8 cellular contexts compared by ENCODE assay signal in the genomic region with DNA sequence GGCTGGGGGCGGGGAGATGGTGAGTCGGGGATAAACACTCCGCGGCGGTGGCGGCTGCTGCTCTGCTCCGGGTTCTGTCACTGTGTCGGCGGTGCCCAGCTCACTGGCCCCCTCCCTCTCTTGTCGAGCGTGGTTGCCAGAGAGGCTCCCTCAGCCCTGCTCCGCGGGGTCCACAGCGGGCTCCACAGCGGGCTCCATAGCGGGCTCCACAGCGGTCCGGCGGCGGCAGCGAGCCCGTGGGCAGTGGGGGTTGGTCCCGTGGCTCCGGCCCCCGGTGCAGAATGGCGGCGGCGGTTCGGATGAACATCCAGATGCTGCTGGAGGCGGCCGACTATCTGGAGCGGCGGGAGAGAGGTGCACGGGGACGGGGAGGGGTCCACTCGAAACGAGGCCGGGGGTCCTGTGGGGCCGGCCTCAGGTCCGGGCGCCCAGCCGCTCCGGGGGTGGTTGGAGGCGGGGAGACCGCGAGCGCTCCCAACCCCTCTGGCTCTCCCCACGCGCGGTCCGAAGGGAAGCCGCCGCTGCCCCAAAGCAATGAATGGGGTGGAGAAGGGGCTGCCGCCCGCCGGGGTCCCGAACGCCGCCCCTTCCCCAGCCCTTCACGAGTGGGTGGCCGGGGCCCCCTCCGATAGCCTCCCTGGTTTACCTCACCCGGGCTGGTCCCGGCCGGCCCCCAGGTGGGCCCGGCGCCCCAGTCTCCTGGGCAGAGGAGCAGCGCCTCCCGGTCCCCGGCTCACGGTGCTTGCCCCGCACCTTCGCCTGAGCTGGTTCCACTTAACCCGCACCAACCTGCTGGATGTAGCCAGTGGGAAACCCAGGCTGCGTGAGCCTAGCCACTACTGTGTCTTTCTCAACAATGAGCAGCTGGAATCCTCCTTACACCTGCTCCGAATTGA. TPM values are rescaled to one million over a fixed set of nuclear protein-coding genes. Genes with fewer than 3 reads are reported as not detected.
DNase-seq lines count a peak whose midpoint lies in the region; ATAC-seq and TF ChIP-seq lines count a peak whose summit lies in the region.

A gene with protein sequence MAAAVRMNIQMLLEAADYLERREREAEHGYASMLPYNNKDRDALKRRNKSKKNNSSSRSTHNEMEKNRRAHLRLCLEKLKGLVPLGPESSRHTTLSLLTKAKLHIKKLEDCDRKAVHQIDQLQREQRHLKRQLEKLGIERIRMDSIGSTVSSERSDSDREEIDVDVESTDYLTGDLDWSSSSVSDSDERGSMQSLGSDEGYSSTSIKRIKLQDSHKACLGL (plus strand): TSS at position 60 of the 896 bp plus-strand sequence. CDS start 222 bp downstream, at position 282.

- H3K4me1 ChIP-seq in HUES64 (ENCODE audit: insufficient read depth, low read length) (peaks cover 3% of the 10 kb centered on the region; the same call in 1 of the 2 replicates), right cardiac atrium (ENCODE audit: control insufficient read depth, insufficient read depth, low read length) (no peaks in the 10 kb centered on the region), psoas muscle (peaks cover 38% of the 10 kb centered on the region)

- no peak for TF ChIP-seq CTCF in psoas muscle (IDR thresholded peaks at IDR 0.05)

- no peaks in the 10 kb centered on the region for H3K9me3 Mint-ChIP-seq in activated naive CD8-positive, alpha-beta T cell treated with anti-CD3 and anti-CD28 coated beads for 36 hours

- intact Hi-C loops in right cardiac atrium (cut with DNase I), result loop anchor here in 2 of 4 donors (5.0 to 10.0 kb wide), 3 partner anchors 157 to 380 kb away; a partner anchor contains a TSS
- intact Hi-C loops in psoas muscle (cut with DNase I), result loop anchor here in 1 of 2 donors (2.0 kb wide), 1 partner anchor 230 kb away; no protein-coding TSS in a partner anchor

- H3K4me3 ChIP-seq in HUES64 (ENCODE audit: low read length) (peak within 1 kb of the TSS; percentile 68), right cardiac atrium (ENCODE audit: low read length) (peak within 1 kb of the TSS; percentile 87), psoas muscle (peak within 1 kb of the TSS; percentile 91)

- 2% methylated on average over 76 of the region's 76 CpGs for WGBS in HUES64
- WGBS in right cardiac atrium, result under 1% methylated on average over 76 of the region's 76 CpGs
- 0 to 1% (median 0%) methylated on average over 52 to 76 of the region's 76 CpGs for WGBS in psoas muscle, 3 donors

- H3K27me3 ChIP-seq in HUES64 (ENCODE audit: insufficient read depth, low read length) (peaks cover 9% of the 10 kb centered on the region; the same call in 1 of the 2 replicates), right cardiac atrium (ENCODE audit: control insufficient read depth, insufficient read depth) (no peaks in the 10 kb centered on the region), psoas muscle (ENCODE audit: insufficient read depth in 3 of 3, low read length in 2 of 3) (no peaks in the 10 kb centered on the region)

- ATAC-seq in right cardiac atrium (peak in 1 of 2 donors; percentile 1), psoas muscle (peak in 1 of 4 donors; percentile 54), HG02623 (IDR thresholded peaks at IDR 0.05; ENCODE audit: unreplicated experiment) (no peak)

- H3K36me3 ChIP-seq in HUES64 (ENCODE audit: insufficient read depth, low read length) (peaks cover 12% of the 10 kb centered on the region), psoas muscle (ENCODE audit: insufficient read depth in 1 of 2, low read depth in 1 of 2) (peaks cover 0 to 57% of the 10 kb centered on the region in 2 donors)

- H3K9me3 ChIP-seq in HUES64 (ENCODE audit: insufficient read depth, low read depth, low read length) (no peaks in the 10 kb centered on the region), right cardiac atrium (ENCODE audit: control insufficient read depth, low read length) (no peaks in the 10 kb centered on the region), psoas muscle (no peaks in the 10 kb centered on the region)

- peaks cover 4% of the 10 kb centered on the region for H3K36me3 Mint-ChIP-seq in activated naive CD8-positive, alpha-beta T cell treated with anti-CD3 and anti-CD28 coated beads for 36 hours

- peak within 1 kb of the TSS; percentile 95 for H3K27ac ChIP-seq in HUES64 (ENCODE audit: low read depth, low read length)
- peak within 1 kb of the TSS; percentile 97 for H3K27ac ChIP-seq in right cardiac atrium (ENCODE audit: low read length)
- H3K27ac ChIP-seq in psoas muscle, result peak within 1 kb of the TSS; percentile 98

- H3K27me3 Mint-ChIP-seq in activated naive CD8-positive, alpha-beta T cell treated with anti-CD3 and anti-CD28 coated beads for 36 hours, result no peaks in the 10 kb centered on the region

- H3K4me1 Mint-ChIP-seq in activated naive CD8-positive, alpha-beta T cell treated with anti-CD3 and anti-CD28 coated beads for 36 hours, result peaks cover 28% of the 10 kb centered on the region

- peak; percentile 3 to 15 for DNase-seq in NCI-H524 (lab: John Stamatoyannopoulos, UW)
- no peak for DNase-seq in NCI-H524 treated with DMSO at 0.1 percent for 48 hours (lab: John Stamatoyannopoulos, UW)
- peak; percentile 24 for DNase-seq in activated naive CD8-positive, alpha-beta T cell treated with anti-CD3 and anti-CD28 coated beads for 36 hours
- peak in 2 of 3 donors; percentile 26 to 64 for DNase-seq in right cardiac atrium
- DNase-seq in psoas muscle, result peak in 1 of 2 donors; percentile 66
- DNase-seq in kidney glomerular epithelial cell (lab: John Stamatoyannopoulos, UW), result no peak

- peak within 1 kb of the TSS; percentile 83 for H3K4me3 Mint-ChIP-seq in activated naive CD8-positive, alpha-beta T cell treated with anti-CD3 and anti-CD28 coated beads for 36 hours

- H3K9ac ChIP-seq in HUES64 (ENCODE audit: low read depth, low read length), result peak within 1 kb of the TSS; percentile 94

- H3K27ac Mint-ChIP-seq in activated naive CD8-positive, alpha-beta T cell treated with anti-CD3 and anti-CD28 coated beads for 36 hours, result peak within 1 kb of the TSS; percentile 92

RNA-seq across cellular contexts. Expression of the gene that starts here (rescaled TPM):
- polyA plus RNA-seq in HUES64 (2013, experiment 1 of 2), result 1.2 TPM
- 1.1 TPM for polyA plus RNA-seq in HUES64 (2013, experiment 2 of 2)
- 1 to 10 TPM; 5.0 to 6.3 TPM for total RNA-seq in activated naive CD8-positive, alpha-beta T cell treated with anti-CD3 and anti-CD28 coated beads for 36 hours
- total RNA-seq in right cardiac atrium (1 to 10 TPM; 6.1 to 7.9 (median 6.6) TPM), psoas muscle (10 to 100 TPM in 1 of 4 donors, 1 to 10 TPM in 3; 6.4 to 11.9 (median 7.6) TPM)
- polyA plus RNA-seq in right cardiac atrium (2.7 TPM), psoas muscle (1 to 10 TPM; 2.8 to 3.9 (median 3.3) TPM)

Comparison
In these comparisons a context has a peak if more than half of its experiments do, and no peak if none do; other contexts are left out.
1. DNase-seq: peak in NCI-H524 (2 of 2), activated naive CD8-positive, alpha-beta T cell treated with anti-CD3 and anti-CD28 coated beads for 36 hours (single experiment) and right cardiac atrium (2 of 3); none in NCI-H524 treated with DMSO at 0.1 percent for 48 hours (single experiment) and kidney glomerular epithelial cell (single experiment).
2. Peak in every context shown above with its lines, with median percentiles within 50 percentile points of each other: H3K27ac ChIP-seq and H3K4me3 ChIP-seq.